In genomic region chr2:43152186-43152585, GRCh38 we compare ENCODE assay signal across 2 cellular contexts.
TF ChIP-seq lines count a peak whose summit lies in the region.

No MANE protein-coding gene starts in this region.

TF ChIP-seq in GM23338, 12 proteins besides CTCF, POLR2A, EP300 and RAD21:
- TF ChIP-seq, protein P1, sequence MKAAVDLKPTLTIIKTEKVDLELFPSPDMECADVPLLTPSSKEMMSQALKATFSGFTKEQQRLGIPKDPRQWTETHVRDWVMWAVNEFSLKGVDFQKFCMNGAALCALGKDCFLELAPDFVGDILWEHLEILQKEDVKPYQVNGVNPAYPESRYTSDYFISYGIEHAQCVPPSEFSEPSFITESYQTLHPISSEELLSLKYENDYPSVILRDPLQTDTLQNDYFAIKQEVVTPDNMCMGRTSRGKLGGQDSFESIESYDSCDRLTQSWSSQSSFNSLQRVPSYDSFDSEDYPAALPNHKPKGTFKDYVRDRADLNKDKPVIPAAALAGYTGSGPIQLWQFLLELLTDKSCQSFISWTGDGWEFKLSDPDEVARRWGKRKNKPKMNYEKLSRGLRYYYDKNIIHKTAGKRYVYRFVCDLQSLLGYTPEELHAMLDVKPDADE (IDR thresholded peaks at IDR 0.05), result no peak
- no peak for TF ChIP-seq EZH2 (IDR thresholded peaks at IDR 0.05; ENCODE audit: low read depth, unreplicated experiment)
- TF ChIP-seq EZH2phosphoT487 (IDR thresholded peaks at IDR 0.05; ENCODE audit: unreplicated experiment), result no peak
- no peak for TF ChIP-seq JUNB (IDR thresholded peaks at IDR 0.05; ENCODE audit: unreplicated experiment)
- no peak for TF ChIP-seq NANOG (IDR thresholded peaks at IDR 0.05; ENCODE audit: borderline replicate concordance)
- TF ChIP-seq ZNF331 (CRISPR knock-in tag; IDR thresholded peaks at IDR 0.05; ENCODE audit: low read depth), result no peak
- TF ChIP-seq STAT1 (IDR thresholded peaks at IDR 0.05; ENCODE audit: unreplicated experiment), result no peak
- no peak for TF ChIP-seq CREB1 (CRISPR knock-in tag; IDR thresholded peaks at IDR 0.05; ENCODE audit: low read depth)
- no peak for TF ChIP-seq REST (IDR thresholded peaks at IDR 0.05; ENCODE audit: unreplicated experiment)
- TF ChIP-seq ZNF462 (CRISPR knock-in tag; IDR thresholded peaks at IDR 0.05), result no peak
- TF ChIP-seq POLR2AphosphoS5 (IDR thresholded peaks at IDR 0.05; ENCODE audit: low read depth), result no peak
- TF ChIP-seq ZNF114 (CRISPR knock-in tag; IDR thresholded peaks at IDR 0.05), result no peak

TF ChIP-seq in K562, 482 proteins besides CTCF, POLR2A, EP300 and RAD21 (continued from another document):
- TF ChIP-seq MYNN (IDR thresholded peaks at IDR 0.05) (no peak), MYNN (CRISPR knock-in tag; IDR thresholded peaks at IDR 0.05) (no peak), MCM7 (IDR thresholded peaks at IDR 0.05) (no peak), SMAD4 (CRISPR knock-in tag; conservative IDR thresholded peaks at IDR 0.05) (no peak), HDAC3 (IDR thresholded peaks at IDR 0.05; ENCODE audit: borderline replicate concordance, partially characterized antibody) (no peak), HOXB6 (CRISPR knock-in tag; IDR thresholded peaks at IDR 0.05; ENCODE audit: borderline replicate concordance) (no peak), ZNF274 (IDR thresholded peaks at IDR 0.05; ENCODE audit: borderline replicate concordance, low read depth, low read length) (no peak), KDM1A (IDR thresholded peaks at IDR 0.05) (no peak), POLR2AphosphoS2 (IDR thresholded peaks at IDR 0.05; ENCODE audit: low read length) (no peak), CEBPZ (IDR thresholded peaks at IDR 0.05; ENCODE audit: borderline replicate concordance, low read depth, low read length) (no peak), ZNF436 (CRISPR knock-in tag; IDR thresholded peaks at IDR 0.05) (no peak)
